In genomic region chr21:14383596-14384210, GRCh38 we compare ENCODE assay signal across 8 cellular contexts. TPM values are rescaled to one million over a fixed set of nuclear protein-coding genes. Genes with fewer than 3 reads are reported as not detected.
DNase-seq lines count a peak whose midpoint lies in the region; ATAC-seq, FAIRE-seq and TF ChIP-seq lines count a peak whose summit lies in the region.

No MANE protein-coding gene starts in this region.

- peaks cover 41% of the 10 kb centered on the region for H3K79me2 ChIP-seq in K562 (ENCODE audit: control insufficient read depth, insufficient read depth, low read length)

- H3K9me3 Mint-ChIP-seq in activated naive CD4-positive, alpha-beta T cell treated with anti-CD3 and anti-CD28 coated beads, Interleukin-2, amount 10 ng/mL, durations not matched to agents 7 days and 5 days = no peaks in the 10 kb centered on the region
- no peaks in the 10 kb centered on the region for H3K9me3 Mint-ChIP-seq in stimulated activated naive CD8-positive, alpha-beta T cell treated with anti-CD3 and anti-CD28 coated beads, Interleukin-15, amount 100 ng/mL, for 72 hours

- peak; percentile 23 for ATAC-seq in HG02571 (IDR thresholded peaks at IDR 0.05; ENCODE audit: unreplicated experiment)
- ATAC-seq in K562 = peak; percentile 62
- peak; percentile 34 for ATAC-seq in stimulated activated naive CD8-positive, alpha-beta T cell treated with anti-CD3 and anti-CD28 coated beads, Interleukin-15, amount 100 ng/mL, for 72 hours

- TF ChIP-seq EP300 in K562 (IDR thresholded peaks at IDR 0.05; ENCODE audit: low read length) = no peak

- peak; percentile 46 for FAIRE-seq in K562 (lab: Jason Lieb, UNC)
- FAIRE-seq in kidney (lab: Jason Lieb, UNC) = no peak
- no peak for FAIRE-seq in RCC 7860 (lab: Jason Lieb, UNC)

- H2AFZ ChIP-seq in K562 (ENCODE audit: low read depth, low read length) = peak overlapping the region; percentile 96

- TF ChIP-seq CTCF in NB4 (IDR thresholded peaks at IDR 0.05; ENCODE audit: low read depth, low read length) (no peak), K562 (IDR thresholded peaks at IDR 0.05 in 2 of 3, conservative IDR thresholded peaks at IDR 0.05 in 1 of 3; ENCODE audit: insufficient read depth in 2 of 3, low read depth in 1 of 3, low read length in 3 of 3) (no peak), kidney (IDR thresholded peaks at IDR 0.05; ENCODE audit: borderline replicate concordance, extremely low read depth, insufficient read depth) (no peak)

- under 1% methylated on average over 21 of the region's 21 CpGs for WGBS in K562 (ENCODE audit: insufficient coverage, low coverage, missing lambda C conversion rate)

- BruUV-seq in K562 (replicated peaks; lab: Mats Ljungman, UMichigan) = TSS peak; percentile 86

- peak overlapping the region; percentile 99 for H3K27ac Mint-ChIP-seq in activated naive CD4-positive, alpha-beta T cell treated with anti-CD3 and anti-CD28 coated beads, Interleukin-2, amount 10 ng/mL, durations not matched to agents 7 days and 5 days
- peak overlapping the region; percentile 100 for H3K27ac Mint-ChIP-seq in stimulated activated naive CD8-positive, alpha-beta T cell treated with anti-CD3 and anti-CD28 coated beads, Interleukin-15, amount 100 ng/mL, for 72 hours

- H3K27me3 Mint-ChIP-seq in activated naive CD4-positive, alpha-beta T cell treated with anti-CD3 and anti-CD28 coated beads, Interleukin-2, amount 10 ng/mL, durations not matched to agents 7 days and 5 days = peaks cover 2% of the 10 kb centered on the region
- no peaks in the 10 kb centered on the region for H3K27me3 Mint-ChIP-seq in stimulated activated naive CD8-positive, alpha-beta T cell treated with anti-CD3 and anti-CD28 coated beads, Interleukin-15, amount 100 ng/mL, for 72 hours

- peaks cover 45% of the 10 kb centered on the region for H3K4me1 Mint-ChIP-seq in activated naive CD4-positive, alpha-beta T cell treated with anti-CD3 and anti-CD28 coated beads, Interleukin-2, amount 10 ng/mL, durations not matched to agents 7 days and 5 days
- H3K4me1 Mint-ChIP-seq in stimulated activated naive CD8-positive, alpha-beta T cell treated with anti-CD3 and anti-CD28 coated beads, Interleukin-15, amount 100 ng/mL, for 72 hours = peaks cover 27% of the 10 kb centered on the region

- H3K9me1 ChIP-seq in K562 (ENCODE audit: control insufficient read depth, insufficient read depth, low read length) = no peaks in the 10 kb centered on the region

- no peaks in the 10 kb centered on the region for H3K27me3 ChIP-seq in K562 (ENCODE audit: control insufficient read depth in 2 of 2, insufficient read depth in 2 of 2, low read length in 2 of 2)

- H3K4me1 ChIP-seq in K562 (replicated peaks in 1 of 2; ENCODE audit: control insufficient read depth in 2 of 2, insufficient read depth in 2 of 2, low read length in 2 of 2) (peaks cover 0 to 16% of the 10 kb centered on the region in 2 experiments; a peak in 3 of 5 replicates), kidney (ENCODE audit: control insufficient read depth in 1 of 2, insufficient read depth in 1 of 2, low read depth in 1 of 2, low read length in 2 of 2) (no peaks in the 10 kb centered on the region)

- H4K20me1 ChIP-seq in K562 (replicated peaks; ENCODE audit: control insufficient read depth, insufficient read depth, low read length) = no peaks in the 10 kb centered on the region

- POLR2A ChIA-PET in K562 (lab: Yijun Ruan, JAX) = interaction anchor here (0.7 to 2.6 kb wide), 6 partner anchors 10 to 1983 kb away, joined by 3 to 11 read pairs (median 6); no protein-coding TSS in a partner anchor

- H3K9ac ChIP-seq in K562 (ENCODE audit: insufficient read depth in 1 of 2, low read depth in 2 of 2, low read length in 2 of 2) (peak overlapping the region; percentile 95), kidney (ENCODE audit: low read length in 2 of 2) (peak overlapping the region; percentile 3 to 75)

- intact Hi-C loops in K562 (cut with micrococcal nuclease) (loop anchor here (10.0 kb wide), 2 partner anchors 79 to 109 kb away; no protein-coding TSS in a partner anchor), kidney (cut with DNase I) (no loop called here)

- H3K4me3 ChIP-seq in NB4 (ENCODE audit: low read depth, low read length) (peak overlapping the region; percentile 93), K562 (peak overlapping the region; percentile 77), kidney (ENCODE audit: low read length in 2 of 2) (peak overlapping the region; percentile 79)

- peaks cover 7% of the 10 kb centered on the region for H3K36me3 Mint-ChIP-seq in activated naive CD4-positive, alpha-beta T cell treated with anti-CD3 and anti-CD28 coated beads, Interleukin-2, amount 10 ng/mL, durations not matched to agents 7 days and 5 days

- H3K9me3 ChIP-seq in K562 (replicated peaks; ENCODE audit: control insufficient read depth, insufficient read depth, low read depth, low read length) (no peaks in the 10 kb centered on the region), kidney (ENCODE audit: control insufficient read depth in 1 of 2, low read length in 2 of 2) (no peaks in the 10 kb centered on the region)

- peak in 1 of 2 experiments; percentile 22; a peak in 2 of 4 replicates for TF ChIP-seq RAD21 in K562 (CRISPR knock-in tag; conservative IDR thresholded peaks at IDR 0.05 in 1 of 2, IDR thresholded peaks at IDR 0.05 in 1 of 2)

- in situ Hi-C loops in K562 (cut with MboI) = no loop called here

- TF ChIP-seq POLR2A in NB4 (IDR thresholded peaks at IDR 0.05; ENCODE audit: extremely low read depth, insufficient read length) (peak; percentile 0), K562 (conservative IDR thresholded peaks at IDR 0.05) (peak; percentile 11; the same call in 1 of the 2 replicates)

- peak overlapping the region; percentile 100 for H3K4me3 Mint-ChIP-seq in activated naive CD4-positive, alpha-beta T cell treated with anti-CD3 and anti-CD28 coated beads, Interleukin-2, amount 10 ng/mL, durations not matched to agents 7 days and 5 days
- H3K4me3 Mint-ChIP-seq in stimulated activated naive CD8-positive, alpha-beta T cell treated with anti-CD3 and anti-CD28 coated beads, Interleukin-15, amount 100 ng/mL, for 72 hours = peak overlapping the region; percentile 99 to 100

- H3K4me2 ChIP-seq in K562 (ENCODE audit: insufficient read depth, low read length) = peak overlapping the region; percentile 86

- DNase-seq in activated naive CD4-positive, alpha-beta T cell treated with anti-CD3 and anti-CD28 coated beads, Interleukin-2, amount 10 ng/mL, durations not matched to agents 7 days and 5 days = no peak
- no peak for DNase-seq in activated naive CD4-positive, alpha-beta T cell treated with Interleukin-2 at 50 U/mL for 16 hours
- DNase-seq in NB4 (ENCODE audit: low read depth) = peak; percentile 58
- peak in 1 of 4 experiments; percentile 61 for DNase-seq in K562 (ENCODE audit: extremely low read depth in 1 of 4, low spot score in 3 of 4)
- DNase-seq in kidney = no peak
- DNase-seq in stimulated activated naive CD8-positive, alpha-beta T cell treated with anti-CD3 and anti-CD28 coated beads, Interleukin-15, amount 100 ng/mL, for 72 hours = peak in 1 of 2 donors; percentile 18
- no peak for DNase-seq in RCC 7860 (ENCODE audit: low spot score)

- H3K27ac ChIP-seq in K562 (ENCODE audit: extremely low read depth, low read depth, low read length) (peak overlapping the region; percentile 92), kidney (ENCODE audit: low read depth in 2 of 2, low read length in 2 of 2) (peak overlapping the region; percentile 76 to 81)

- CTCF ChIA-PET in activated naive CD4-positive, alpha-beta T cell treated with anti-CD3 and anti-CD28 coated beads, Interleukin-2, amount 10 ng/mL, durations not matched to agents 7 days and 5 days (lab: Charles Lee) = no interaction called here
- CTCF ChIA-PET in K562 (lab: Yijun Ruan, JAX; ENCODE audit: low intra/inter-chr PET ratio) = no interaction called here

- H3K36me3 ChIP-seq in K562 (ENCODE audit: control insufficient read depth, insufficient read depth, low read length) (peaks cover 11% of the 10 kb centered on the region; the same call in 2 of the 3 replicates), kidney (ENCODE audit: control insufficient read depth in 1 of 2, insufficient read depth in 2 of 2, low read length in 2 of 2) (no peaks in the 10 kb centered on the region)

TF ChIP-seq in K562, 482 proteins besides CTCF, POLR2A, EP300 and RAD21 (continues in another document):
- TF ChIP-seq MEF2A (IDR thresholded peaks at IDR 0.05; ENCODE audit: control insufficient read depth, low read depth, low read length) (no peak), C11orf30 (IDR thresholded peaks at IDR 0.05; ENCODE audit: low read depth) (no peak), SRF (CRISPR knock-in tag; IDR thresholded peaks at IDR 0.05) (peak in 1 of 2 experiments; percentile 1; a peak in 1 of 4 replicates)

RNA-seq across cellular contexts. Expression of gene HSPA13, which starts 0.8 kb away (rescaled TPM):
- 10.0 and 31.1 TPM in 2 replicates for total RNA-seq in K562 (2011; cell fraction: chromatin; rRNA removed; ENCODE audit: low replicate concordance)
- 14.0 and 18.8 TPM in 2 replicates for total RNA-seq in K562 (2011; cell fraction: nucleolus; rRNA removed)
- total RNA-seq in K562 (2011; cell fraction: nucleoplasm; rRNA removed) = 27.8 and 30.5 TPM in 2 replicates
- total RNA-seq in K562 (2014; rRNA removed) = 13.8 and 14.0 TPM in 2 replicates
- total RNA-seq in K562 (2014; rRNA removed; fragmentation: Illumina TruSeq; extraction: Trizol) = 28.7 and 35.5 TPM in 2 replicates
- 19.5 and 21.1 TPM in 2 replicates for total RNA-seq in K562 (2015; rRNA removed; fragmentation: Illumina TruSeq; extraction: Trizol)
- total RNA-seq in K562 (2021) = 24.7 TPM in 2 replicates
- polyA plus RNA-seq in K562 (2011; rRNA removed) = 20.0 and 23.9 TPM in 2 replicates
- polyA plus RNA-seq in K562 (2011; cell fraction: cytosol; rRNA removed) = 3.0 and 9.1 TPM in 2 replicates
- polyA plus RNA-seq in K562 (2011; cell fraction: nucleus; rRNA removed) = 3.7 and 6.9 TPM in 2 replicates
- polyA plus RNA-seq in K562 (2012) = 14.1 and 33.3 TPM in 2 replicates
- 18.8 and 18.9 TPM in 2 replicates for polyA plus RNA-seq in K562 (2014; fragmentation: Illumina TruSeq; extraction: Trizol)
- polyA plus RNA-seq in K562 (2014; fragmentation: Nextera tagmentation; extraction: Ambion mirVana) = 10 to 100 TPM; 27.5 to 28.8 TPM
- 12.5 and 13.7 TPM in 2 replicates for polyA plus RNA-seq in K562 (2014; rRNA removed)
- polyA minus RNA-seq in K562 (2011; rRNA and poly(A)+ RNA removed) = 36.4 and 45.7 TPM in 2 replicates
- polyA minus RNA-seq in K562 (2011; cell fraction: cytosol; rRNA and poly(A)+ RNA removed) = 10.5 and 11.6 TPM in 2 replicates
- polyA minus RNA-seq in K562 (2011; cell fraction: nucleus; rRNA and poly(A)+ RNA removed) = 5.8 and 15.9 TPM in 2 replicates
- 30.8 TPM for total RNA-seq in kidney
- 7.9 TPM for polyA plus RNA-seq in kidney (ENCODE audit: insufficient read depth, low read depth, low replicate concordance)
